ENCODE assay signal across 24 cellular contexts in the genomic region with DNA sequence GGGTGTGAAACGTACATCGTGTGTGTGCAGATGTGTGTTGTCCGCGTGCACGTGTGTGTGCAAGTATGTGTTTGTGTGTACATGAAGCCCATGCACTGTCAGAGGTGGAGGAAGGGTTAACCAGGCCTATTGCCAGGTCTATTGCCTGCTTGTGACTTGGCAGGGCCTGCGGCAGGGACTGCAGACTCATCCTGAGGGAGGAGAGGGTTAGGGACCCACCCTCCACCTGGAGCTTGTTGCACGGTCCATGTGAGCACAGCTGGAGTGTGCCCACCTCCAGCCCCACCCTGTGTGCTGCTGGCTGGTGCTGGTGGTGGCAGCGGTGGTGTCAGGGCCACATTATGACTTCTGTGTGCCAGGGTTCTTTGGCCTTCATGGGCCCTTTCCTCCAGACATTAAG. TPM values are rescaled to one million over a fixed set of nuclear protein-coding genes. Genes with fewer than 3 reads are reported as not detected.
"Had no signal": no experiment of that assay in that cellular context is flagged by ENCODE, and none has a peak within 500 bp of the region (broad histone marks: within the 10 kb centered on the region; RNA-seq: fewer than 3 reads in every experiment).

No MANE protein-coding gene starts in this region.

- H3K36me3 ChIP-seq: adrenal gland, gastrocnemius medialis, heart left ventricle, tibial nerve, WERI-Rb-1 had no signal

- DNase-seq: activated CD4-positive, alpha-beta T cell treated with anti-CD3 and anti-CD28 coated beads for 1 hour; activated CD8-positive, alpha-beta memory T cell treated with anti-CD3 and anti-CD28 coated beads for 24 hours; activated CD8-positive, alpha-beta memory T cell treated with anti-CD3 and anti-CD28 coated beads, Interleukin-2, amount 50 U/mL, for 48 hours; activated gamma-delta T cell; activated T-cell treated with anti-CD3 and anti-CD28 coated beads, Interleukin-2, amount 50 U/mL, for 48 hours; caudate nucleus; gastrocnemius medialis; heart left ventricle; left ventricle myocardium superior; naive B cell; psoas muscle; stimulated activated naive CD8-positive, alpha-beta T cell treated with anti-CD3 and anti-CD28 coated beads, Interleukin-15, Interleukin-2, amounts not matched to agents 100 U/mL and 50 U/mL, for 24 hours; SW 1271; T-helper 2 cell; WERI-Rb-1 had no signal

- H3K27me3 ChIP-seq: adrenal gland, gastrocnemius medialis, heart left ventricle, tibial nerve had no signal

- H3K4me1 ChIP-seq: psoas muscle had no signal

- H3K4me3 ChIP-seq: adrenal gland, gastrocnemius medialis, heart left ventricle, psoas muscle, tibial nerve had no signal

- H3K27ac ChIP-seq: adrenal gland, gastrocnemius medialis, psoas muscle, WERI-Rb-1 had no signal

- H3K9me3 ChIP-seq: adrenal gland, gastrocnemius medialis, heart left ventricle, psoas muscle, tibial nerve had no signal

- ATAC-seq: activated naive CD4-positive, alpha-beta T cell treated with anti-CD3 and anti-CD28 coated beads, Interleukin-2, amount 50 U/mL, for 72 hours; gastrocnemius medialis; heart left ventricle; left ventricle myocardium superior; psoas muscle; right cardiac atrium; stimulated activated naive CD8-positive, alpha-beta T cell treated with anti-CD3 and anti-CD28 coated beads, Interleukin-15, Interleukin-2, amounts not matched to agents 100 U/mL and 50 U/mL, for 24 hours had no signal

RNA-seq across cellular contexts. Expression of a gene that starts 59.2 kb away (rescaled TPM):
- total RNA-seq: activated naive CD4-positive, alpha-beta T cell treated with anti-CD3 and anti-CD28 coated beads, Interleukin-2, amount 50 U/mL, for 72 hours; gastrocnemius medialis; heart left ventricle; kidney epithelial cell; left ventricle myocardium superior; mononuclear cell; neural crest cell; osteocyte; psoas muscle; right cardiac atrium; skeletal muscle tissue; tibial nerve had no signal
